8 cellular contexts compared by ENCODE assay signal in genomic region chr1:23529146-23530088, GRCh38. TPM values are rescaled to one million over a fixed set of nuclear protein-coding genes. Genes with fewer than 3 reads are reported as not detected.
DNase-seq lines count a peak whose midpoint lies in the region; ATAC-seq, FAIRE-seq and TF ChIP-seq lines count a peak whose summit lies in the region.

No MANE protein-coding gene starts in this region.

- H3K27ac ChIP-seq in A549: peak overlapping the region; percentile 76 to 94
- peak overlapping the region; percentile 94 for H3K27ac ChIP-seq in SU-DHL-6 (ENCODE audit: low read depth, low read length)
- no peak overlapping the region for H3K27ac ChIP-seq in keratinocyte (ENCODE audit: control insufficient read depth, insufficient read depth, low read length)

- CTCF ChIA-PET in A549 (lab: Yijun Ruan, JAX): interaction anchor here (1.0 to 9.0 kb wide), 6 partner anchors 10 to 306 kb away, joined by 3 to 70 read pairs (median 8); no protein-coding TSS in a partner anchor

- H3K4me1 ChIP-seq in A549 (peaks cover 69% of the 10 kb centered on the region), keratinocyte (ENCODE audit: control insufficient read depth, extremely low read depth, insufficient read depth, low read length) (peaks cover 32% of the 10 kb centered on the region)

- no peak overlapping the region for H2AFZ ChIP-seq in SU-DHL-6 (ENCODE audit: low read depth, low read length, severe bottlenecking)
- H2AFZ ChIP-seq in keratinocyte (ENCODE audit: control insufficient read depth, low read length): no peak overlapping the region

- FAIRE-seq in A549 (lab: Jason Lieb, UNC) (no peak), keratinocyte (lab: Jason Lieb, UNC) (no peak)

- H4K20me1 ChIP-seq in SU-DHL-6 (ENCODE audit: low read depth, low read length) (peaks cover under 1% of the 10 kb centered on the region; the same call in 1 of the 2 replicates), keratinocyte (ENCODE audit: control insufficient read depth, extremely low read depth, insufficient read depth, low read length) (no peaks in the 10 kb centered on the region)

- H3K4me2 ChIP-seq in A549: peak overlapping the region; percentile 99
- H3K4me2 ChIP-seq in SU-DHL-6 (ENCODE audit: low read depth, low read length, poor library complexity, severe bottlenecking): peak overlapping the region; percentile 96
- peak overlapping the region; percentile 83 for H3K4me2 ChIP-seq in keratinocyte (ENCODE audit: control insufficient read depth, extremely low read depth, insufficient read depth, low read depth, low read length)

- H3K27me3 ChIP-seq in GM06990 (replicated peaks; ENCODE audit: control insufficient read depth, insufficient read depth, low read length): no peaks in the 10 kb centered on the region
- H3K27me3 ChIP-seq in SU-DHL-6 (ENCODE audit: low read length): no peaks in the 10 kb centered on the region
- peaks cover 15% of the 10 kb centered on the region for H3K27me3 ChIP-seq in keratinocyte (ENCODE audit: control insufficient read depth, extremely low read depth, insufficient read depth, low read length)

- dilution Hi-C loops in keratinocyte (cut with MboI; ENCODE audit: extremely low pct_ligation_motif_present, low sequenced_read_pairs): no loop called here

- no peak for TF ChIP-seq RAD21 in A549 (conservative IDR thresholded peaks at IDR 0.05 in 1 of 2, IDR thresholded peaks at IDR 0.05 in 1 of 2)

- H3K79me2 ChIP-seq in SU-DHL-6 (ENCODE audit: insufficient read depth, low read length): peaks cover 58% of the 10 kb centered on the region
- no peaks in the 10 kb centered on the region for H3K79me2 ChIP-seq in keratinocyte (ENCODE audit: control insufficient read depth, insufficient read depth, low read length)

- TF ChIP-seq CTCF in A549 (IDR thresholded peaks at IDR 0.05) (no peak), GM06990 (IDR thresholded peaks at IDR 0.05; ENCODE audit: insufficient read depth, low read length, poor library complexity, severe bottlenecking) (no peak), SU-DHL-6 (IDR thresholded peaks at IDR 0.05; ENCODE audit: insufficient read depth, low read length, poor library complexity, severe bottlenecking) (no peak), keratinocyte (optimal IDR thresholded peaks at IDR 0.05 in 1 of 3, IDR thresholded peaks at IDR 0.05 in 1 of 3, conservative IDR thresholded peaks at IDR 0.05 in 1 of 3; ENCODE audit: extremely low read depth in 1 of 3, insufficient read depth in 2 of 3, low read length in 3 of 3) (no peak)

- POLR2A ChIA-PET in A549 (lab: Yijun Ruan, JAX): interaction anchor here (0.6 to 1.8 kb wide), 3 partner anchors 162 to 214 kb away, joined by 4 to 9 read pairs (median 5); partner anchors contain the start of genes HNRNPR and RPL11

- peak in 1 of 2 experiments; percentile 28 for DNase-seq in A549 (ENCODE audit: low read depth in 1 of 2, low spot score in 1 of 2)
- no peak for DNase-seq in GM06990 (ENCODE audit: extremely low read depth, insufficient read length)
- no peak for DNase-seq in keratinocyte (ENCODE audit: low read depth, low spot score)
- DNase-seq in NCI-H510A (lab: John Stamatoyannopoulos, UW): no peak
- DNase-seq in effector CD8-positive, alpha-beta T cell (lab: John Stamatoyannopoulos, UW): no peak
- no peak for DNase-seq in NCI-H526 treated with DMSO at 0.1 percent for 48 hours (lab: John Stamatoyannopoulos, UW)
- DNase-seq in hypothalamus (lab: John Stamatoyannopoulos, UW): no peak

- peaks cover 52% of the 10 kb centered on the region for H3F3A ChIP-seq in SU-DHL-6 (ENCODE audit: insufficient read depth)

- H3K9ac ChIP-seq in SU-DHL-6 (ENCODE audit: low read length) (peak overlapping the region; percentile 96), keratinocyte (ENCODE audit: control insufficient read depth, extremely low read depth, insufficient read depth, low read length) (no peak overlapping the region)

- TF ChIP-seq POLR2A in A549 (IDR thresholded peaks at IDR 0.05; ENCODE audit: low read length): no peak

- WGBS in A549 (ENCODE audit: missing lambda C conversion rate): 65% methylated on average over 6 of the region's 8 CpGs

- H3K4me3 ChIP-seq in A549: peak overlapping the region; percentile 90
- H3K4me3 ChIP-seq in GM06990 (replicated peaks; ENCODE audit: low read depth, low read length): peak overlapping the region; percentile 66
- H3K4me3 ChIP-seq in SU-DHL-6 (ENCODE audit: insufficient read depth, low read length, poor library complexity, severe bottlenecking): peak overlapping the region; percentile 76
- no peak overlapping the region for H3K4me3 ChIP-seq in keratinocyte (ENCODE audit: control insufficient read depth in 2 of 3, extremely low read depth in 1 of 3, insufficient read depth in 2 of 3, low read depth in 1 of 3, low read length in 3 of 3)

- ATAC-seq in A549: peak in 1 of 2 experiments; percentile 18; a peak in 3 of 6 replicates

- H3K9me3 ChIP-seq in A549 (no peaks in the 10 kb centered on the region), SU-DHL-6 (ENCODE audit: insufficient read depth, low read length) (no peaks in the 10 kb centered on the region), keratinocyte (ENCODE audit: control insufficient read depth, low read depth, low read length) (no peaks in the 10 kb centered on the region)

- TF ChIP-seq EP300 in A549 (IDR thresholded peaks at IDR 0.05): no peak

- no peaks in the 10 kb centered on the region; the same call in 1 of the 2 replicates for H3K36me3 ChIP-seq in GM06990 (ENCODE audit: control insufficient read depth, insufficient read depth, low read length)
- H3K36me3 ChIP-seq in SU-DHL-6 (ENCODE audit: low read length): peaks cover under 1% of the 10 kb centered on the region; the same call in 1 of the 2 replicates
- H3K36me3 ChIP-seq in keratinocyte (ENCODE audit: control insufficient read depth in 2 of 2, extremely low read depth in 1 of 2, insufficient read depth in 2 of 2, low read length in 2 of 2): no peaks in the 10 kb centered on the region

- no peaks in the 10 kb centered on the region for H3K9me2 ChIP-seq in SU-DHL-6 (replicated peaks; ENCODE audit: insufficient read depth, low read length)

- peaks cover 2% of the 10 kb centered on the region for H3K9me1 ChIP-seq in keratinocyte (ENCODE audit: control insufficient read depth, extremely low read depth, insufficient read depth, low read length)

TF ChIP-seq in A549, 52 proteins besides CTCF, POLR2A, EP300 and RAD21:
- no peak for TF ChIP-seq CHD2 (IDR thresholded peaks at IDR 0.05; ENCODE audit: low read length, partially characterized antibody)
- TF ChIP-seq SMC3 (IDR thresholded peaks at IDR 0.05): no peak
- TF ChIP-seq CHD4 (IDR thresholded peaks at IDR 0.05; ENCODE audit: borderline replicate concordance): no peak

RNA-seq across cellular contexts. Expression of gene E2F2, which starts 1.6 kb away (rescaled TPM):
- 0.90 and 1.6 TPM in 2 replicates for polyA plus RNA-seq in A549 (2011; rRNA removed)
- polyA plus RNA-seq in A549 (2012; cell fraction: cytosol; rRNA removed): 1.8 and 2.4 TPM in 2 replicates
- polyA plus RNA-seq in A549 (2012; cell fraction: nucleus; rRNA removed): 6.3 and 9.0 TPM in 2 replicates
- polyA plus RNA-seq in A549 (2017; fragmentation: RNase III; extraction: RNeasy Plus Mini Kit Qiagen cat#74134 plus additional on column Dnase treatment): 3.4 to 3.9 TPM (median 3.4 TPM) in 3 replicates
- polyA minus RNA-seq in A549 (2011; rRNA and poly(A)+ RNA removed): 3.0 and 3.3 TPM in 2 replicates
- polyA plus RNA-seq in keratinocyte: 0.05 to 0.12 TPM (median 0.06 TPM) in 3 replicates
- polyA plus RNA-seq in keratinocyte (2011; ENCODE audit: low read depth): 0.10 TPM
- polyA plus RNA-seq in keratinocyte (2011; cell fraction: cytosol; rRNA removed): 0.03 and 0.06 TPM in 2 replicates
- polyA plus RNA-seq in keratinocyte (2011; cell fraction: nucleus; rRNA removed): 0.13 TPM in 2 replicates
- polyA plus RNA-seq in keratinocyte (2012; ENCODE audit: low replicate concordance): 0.20 and 0.23 TPM in 2 replicates
- 0.10 to 1.4 TPM (median 0.20 TPM) in 3 replicates for polyA minus RNA-seq in keratinocyte
- polyA minus RNA-seq in keratinocyte (2011; cell fraction: cytosol; rRNA and poly(A)+ RNA removed): 0.77 TPM
- polyA minus RNA-seq in keratinocyte (2011; cell fraction: nucleus; rRNA and poly(A)+ RNA removed): 0.11 and 0.16 TPM in 2 replicates

RNA-seq across cellular contexts. Expression of gene ID3, which starts 29.9 kb away (rescaled TPM):
- polyA plus RNA-seq in A549 (2011; rRNA removed): 171 and 193 TPM in 2 replicates
- 847 and 922 TPM in 2 replicates for polyA plus RNA-seq in A549 (2012; cell fraction: cytosol; rRNA removed)
- 1,068 and 1,236 TPM in 2 replicates for polyA plus RNA-seq in A549 (2012; cell fraction: nucleus; rRNA removed)
- 209 to 336 TPM (median 288 TPM) in 3 replicates for polyA plus RNA-seq in A549 (2017; fragmentation: RNase III; extraction: RNeasy Plus Mini Kit Qiagen cat#74134 plus additional on column Dnase treatment)
- polyA minus RNA-seq in A549 (2011; rRNA and poly(A)+ RNA removed): 142 and 176 TPM in 2 replicates
- 12.7 to 62.4 TPM (median 38.0 TPM) in 3 replicates for polyA plus RNA-seq in keratinocyte
- polyA plus RNA-seq in keratinocyte (2011; ENCODE audit: low read depth): 81.8 TPM
- polyA plus RNA-seq in keratinocyte (2011; cell fraction: cytosol; rRNA removed): 40.0 and 63.5 TPM in 2 replicates
- 90.9 and 100.0 TPM in 2 replicates for polyA plus RNA-seq in keratinocyte (2011; cell fraction: nucleus; rRNA removed)
- polyA plus RNA-seq in keratinocyte (2012; ENCODE audit: low replicate concordance): 15.2 and 117 TPM in 2 replicates
- 16.4 to 32.4 TPM (median 23.3 TPM) in 3 replicates for polyA minus RNA-seq in keratinocyte
- polyA minus RNA-seq in keratinocyte (2011; cell fraction: cytosol; rRNA and poly(A)+ RNA removed): 81.9 TPM
- polyA minus RNA-seq in keratinocyte (2011; cell fraction: nucleus; rRNA and poly(A)+ RNA removed): 41.0 and 43.1 TPM in 2 replicates

RNA-seq across cellular contexts. Expression of gene ASAP3, which starts 45.4 kb away (rescaled TPM):
- polyA plus RNA-seq in A549 (2011; rRNA removed) (5.2 and 5.6 TPM in 2 replicates), A549 (2017; fragmentation: RNase III; extraction: RNeasy Plus Mini Kit Qiagen cat#74134 plus additional on column Dnase treatment) (3.9 to 4.9 TPM (median 4.0 TPM) in 3 replicates), keratinocyte (6.4 to 22.6 TPM (median 11.4 TPM) in 3 replicates)
- 4.3 and 5.6 TPM in 2 replicates for polyA plus RNA-seq in A549 (2012; cell fraction: cytosol; rRNA removed)
- 19.5 and 21.2 TPM in 2 replicates for polyA plus RNA-seq in A549 (2012; cell fraction: nucleus; rRNA removed)
- polyA minus RNA-seq in A549 (2011; rRNA and poly(A)+ RNA removed): 10.3 and 10.7 TPM in 2 replicates
- polyA plus RNA-seq in keratinocyte (2011; ENCODE audit: low read depth): 8.4 TPM
- polyA plus RNA-seq in keratinocyte (2011; cell fraction: cytosol; rRNA removed): 10.0 and 12.4 TPM in 2 replicates
- 33.9 and 45.9 TPM in 2 replicates for polyA plus RNA-seq in keratinocyte (2011; cell fraction: nucleus; rRNA removed)
- polyA plus RNA-seq in keratinocyte (2012; ENCODE audit: low replicate concordance): 5.5 and 12.4 TPM in 2 replicates
- 13.2 to 30.3 TPM (median 17.2 TPM) in 3 replicates for polyA minus RNA-seq in keratinocyte
- 21.9 TPM for polyA minus RNA-seq in keratinocyte (2011; cell fraction: cytosol; rRNA and poly(A)+ RNA removed)
- 17.9 and 20.0 TPM in 2 replicates for polyA minus RNA-seq in keratinocyte (2011; cell fraction: nucleus; rRNA and poly(A)+ RNA removed)

Comparison
In these comparisons a context has a peak if more than half of its experiments do, and no peak if none do; other contexts are left out.
1. H3K4me3 ChIP-seq: peak in A549 (single experiment), GM06990 (single experiment) and SU-DHL-6 (single experiment); none in keratinocyte (0 of 3).
2. Peak in every context shown above with its lines, with median percentiles within 50 percentile points of each other: H3K4me2 ChIP-seq.